Comparison of ENCODE assay signal across 11 cellular contexts in genomic region chr2:45728458-45728942, GRCh38.
DNase-seq lines count a peak whose midpoint lies in the region; ATAC-seq lines count a peak whose summit lies in the region.
"Had no signal": no experiment of that assay in that cellular context is flagged by ENCODE, and none has a peak within 500 bp of the region (broad histone marks: within the 10 kb centered on the region; RNA-seq: fewer than 3 reads in every experiment).

No MANE protein-coding gene starts in this region.

- no peaks in the 10 kb centered on the region for H3K9me3 ChIP-seq in naive thymus-derived CD4-positive, alpha-beta T cell (ENCODE audit: control insufficient read depth in 2 of 3, low read length in 3 of 3)
- H3K9me3 ChIP-seq in right cardiac atrium (ENCODE audit: control insufficient read depth, low read length): no peaks in the 10 kb centered on the region

- peaks cover 8 to 13% (median 9%) of the 10 kb centered on the region in 7 donors for H3K4me1 Mint-ChIP-seq in naive thymus-derived CD4-positive, alpha-beta T cell
- peaks cover 6% of the 10 kb centered on the region for H3K4me1 Mint-ChIP-seq in activated T-helper 17 cell treated with anti-CD3 and anti-CD28 coated beads, Interleukin-2, amount 50 U/mL, for 72 hours

- no peak overlapping the region for H3K4me3 Mint-ChIP-seq in naive thymus-derived CD4-positive, alpha-beta T cell
- H3K4me3 Mint-ChIP-seq in activated T-helper 17 cell treated with anti-CD3 and anti-CD28 coated beads, Interleukin-2, amount 50 U/mL, for 72 hours: no peak overlapping the region

- CTCF ChIA-PET in naive thymus-derived CD4-positive, alpha-beta T cell (lab: Charles Lee): no interaction called here

- H3K4me3 ChIP-seq in naive thymus-derived CD4-positive, alpha-beta T cell (ENCODE audit: low read length): no peak overlapping the region
- no peak overlapping the region for H3K4me3 ChIP-seq in right cardiac atrium (ENCODE audit: low read length)

- H3K36me3 Mint-ChIP-seq in naive thymus-derived CD4-positive, alpha-beta T cell: peaks cover 0 to 20% (median 12%) of the 10 kb centered on the region in 5 donors
- H3K36me3 Mint-ChIP-seq in activated T-helper 17 cell treated with anti-CD3 and anti-CD28 coated beads, Interleukin-2, amount 50 U/mL, for 72 hours (ENCODE audit: low read depth): no peaks in the 10 kb centered on the region

- H3K4me1 ChIP-seq in naive thymus-derived CD4-positive, alpha-beta T cell (ENCODE audit: control insufficient read depth in 2 of 2, insufficient read depth in 2 of 2, low read length in 2 of 2): no peaks in the 10 kb centered on the region
- H3K4me1 ChIP-seq in right cardiac atrium (ENCODE audit: control insufficient read depth, insufficient read depth, low read length): peaks cover 3% of the 10 kb centered on the region

- no peak for DNase-seq in naive thymus-derived CD4-positive, alpha-beta T cell
- DNase-seq in dermis blood vessel endothelial cell: no peak
- no peak for DNase-seq in NCI-H82 (lab: John Stamatoyannopoulos, UW)
- DNase-seq in right cardiac atrium: no peak
- DNase-seq: central memory CD4-positive, alpha-beta T cell; glutamatergic neuron; stimulated activated CD4-positive, alpha-beta T cell treated with anti-CD3 and anti-CD28 coated beads, Interleukin-2, amount 100 ng/mL, for 24 hours had no signal

- no peaks in the 10 kb centered on the region for H3K27me3 Mint-ChIP-seq in naive thymus-derived CD4-positive, alpha-beta T cell
- no peaks in the 10 kb centered on the region for H3K27me3 Mint-ChIP-seq in activated T-helper 17 cell treated with anti-CD3 and anti-CD28 coated beads, Interleukin-2, amount 50 U/mL, for 72 hours

- intact Hi-C loops in naive thymus-derived CD4-positive, alpha-beta T cell (cut with micrococcal nuclease): no loop called here
- intact Hi-C loops in right cardiac atrium (cut with DNase I): no loop called here

- H3K36me3 ChIP-seq in naive thymus-derived CD4-positive, alpha-beta T cell (ENCODE audit: control insufficient read depth in 2 of 3, insufficient read depth in 3 of 3, low read length in 3 of 3): no peaks in the 10 kb centered on the region

- ATAC-seq in GM18907 (IDR thresholded peaks at IDR 0.05; ENCODE audit: unreplicated experiment) (peak; percentile 80), GM21825 (IDR thresholded peaks at IDR 0.05; ENCODE audit: unreplicated experiment) (peak; percentile 72), HG03457 (IDR thresholded peaks at IDR 0.05; ENCODE audit: unreplicated experiment) (peak; percentile 73), right cardiac atrium (no peak)
- ATAC-seq in naive thymus-derived CD4-positive, alpha-beta T cell: peak; percentile 40
- no peak for ATAC-seq in activated T-helper 17 cell treated with anti-CD3 and anti-CD28 coated beads, Interleukin-2, amount 50 U/mL, for 72 hours (replicated peaks)

- no peaks in the 10 kb centered on the region for H3K27me3 ChIP-seq in naive thymus-derived CD4-positive, alpha-beta T cell (ENCODE audit: control insufficient read depth in 2 of 2, insufficient read depth in 2 of 2, low read length in 2 of 2)
- no peaks in the 10 kb centered on the region for H3K27me3 ChIP-seq in right cardiac atrium (ENCODE audit: control insufficient read depth, insufficient read depth)

- H3K27ac ChIP-seq in naive thymus-derived CD4-positive, alpha-beta T cell (ENCODE audit: low read depth, low read length): no peak overlapping the region
- H3K27ac ChIP-seq in right cardiac atrium (ENCODE audit: low read length): no peak overlapping the region

- 91% methylated on average over 4 of the region's 4 CpGs for WGBS in right cardiac atrium

- POLR2A ChIA-PET in naive thymus-derived CD4-positive, alpha-beta T cell (lab: Charles Lee): interaction anchor here (1.1 kb wide), 1 partner anchor 16 kb away, joined by 3 read pairs; no protein-coding TSS in a partner anchor

- no peaks in the 10 kb centered on the region for H3K9me3 Mint-ChIP-seq in naive thymus-derived CD4-positive, alpha-beta T cell
- no peaks in the 10 kb centered on the region for H3K9me3 Mint-ChIP-seq in activated T-helper 17 cell treated with anti-CD3 and anti-CD28 coated beads, Interleukin-2, amount 50 U/mL, for 72 hours

- no peak overlapping the region for H3K27ac Mint-ChIP-seq in naive thymus-derived CD4-positive, alpha-beta T cell
- no peak overlapping the region for H3K27ac Mint-ChIP-seq in activated T-helper 17 cell treated with anti-CD3 and anti-CD28 coated beads, Interleukin-2, amount 50 U/mL, for 72 hours

Comparison
In these comparisons a context has a peak if more than half of its experiments do, and no peak if none do; other contexts are left out.
1. ATAC-seq: peak in GM18907 (single experiment), GM21825 (single experiment), HG03457 (single experiment) and naive thymus-derived CD4-positive, alpha-beta T cell (single experiment); none in activated T-helper 17 cell treated with anti-CD3 and anti-CD28 coated beads, Interleukin-2, amount 50 U/mL, for 72 hours (single experiment) and right cardiac atrium (0 of 2).